ENCODE assay signal across 14 cellular contexts in genomic region chr11:95895815-95896214, GRCh38.
"Had no signal": no experiment of that assay in that cellular context is flagged by ENCODE, and none has a peak within 500 bp of the region (broad histone marks: within the 10 kb centered on the region; RNA-seq: fewer than 3 reads in every experiment).

No MANE protein-coding gene starts in this region.

- H3K27me3 ChIP-seq: brain microvascular endothelial cell, left lung, neutrophil had no signal

- H3K4me3 ChIP-seq: left lung had no signal

- H3K9me3 ChIP-seq: left lung, neutrophil had no signal

- ATAC-seq: left lung; stimulated activated naive CD8-positive, alpha-beta T cell treated with anti-CD3 and anti-CD28 coated beads, Interleukin-15, amount 100 ng/mL, for 72 hours had no signal

- H3K27ac ChIP-seq: brain microvascular endothelial cell, left lung, neutrophil had no signal

- H3K36me3 ChIP-seq: brain microvascular endothelial cell, left lung, neutrophil had no signal

- H3K4me1 ChIP-seq: left lung had no signal

- DNase-seq: activated CD4-positive, alpha-beta T cell treated with anti-CD3 and anti-CD28 coated beads, Interleukin-2, amount 10 ng/mL, durations not matched to agents 7 days and 5 days; activated CD4-positive, CD25-positive, alpha-beta regulatory T cell; activated naive CD8-positive, alpha-beta T cell treated with anti-CD3 and anti-CD28 coated beads, Interleukin-2, amount 10 ng/mL, durations not matched to agents 7 days and 5 days; brain microvascular endothelial cell; effector memory CD4-positive, alpha-beta T cell; foreskin fibroblast; hippocampal formation; kidney; left lung; mammary epithelial cell; naive B cell; stimulated activated CD4-positive, alpha-beta T cell treated with anti-CD3 and anti-CD28 coated beads, Interleukin-1b, Interleukin-23, amount 100 ng/mL, for 48 hours; stimulated activated naive CD8-positive, alpha-beta T cell treated with anti-CD3 and anti-CD28 coated beads, Interleukin-15, amount 100 ng/mL, for 72 hours had no signal
